25 cellular contexts compared by ENCODE assay signal in genomic region chr12:48750215-48750614, GRCh38. TPM values are rescaled to one million over a fixed set of nuclear protein-coding genes. Genes with fewer than 3 reads are reported as not detected.
DNase-seq lines count a peak whose midpoint lies in the region; ATAC-seq and TF ChIP-seq lines count a peak whose summit lies in the region.
"Had no signal": no experiment of that assay in that cellular context is flagged by ENCODE, and none has a peak within 500 bp of the region (broad histone marks: within the 10 kb centered on the region; RNA-seq: fewer than 3 reads in every experiment).

No MANE protein-coding gene starts in this region.

- H3K27ac Mint-ChIP-seq in activated naive CD8-positive, alpha-beta T cell treated with anti-CD3 and anti-CD28 coated beads for 36 hours: peak overlapping the region; percentile 11
- H3K27ac Mint-ChIP-seq: activated CD4-positive, alpha-beta T cell treated with anti-CD3 and anti-CD28 coated beads, Interleukin-2, amount 10 ng/mL, durations not matched to agents 7 days and 5 days; activated naive CD8-positive, alpha-beta T cell treated with anti-CD3 and anti-CD28 coated beads, Interleukin-2, amount 10 ng/mL, durations not matched to agents 7 days and 5 days; B cell; brain; effector memory CD8-positive, alpha-beta T cell; immature natural killer cell; nephron progenitor cell had no signal

- no peak for TF ChIP-seq CTCF in AG10803 (conservative IDR thresholded peaks at IDR 0.05; ENCODE audit: low read length)

- no peak overlapping the region for H3K4me3 ChIP-seq in AG10803 (ENCODE audit: low read length)
- H3K4me3 ChIP-seq: MG63, sigmoid colon, transverse colon had no signal

- no peaks in the 10 kb centered on the region for H3K36me3 Mint-ChIP-seq in activated naive CD8-positive, alpha-beta T cell treated with anti-CD3 and anti-CD28 coated beads for 36 hours
- H3K36me3 Mint-ChIP-seq: activated naive CD8-positive, alpha-beta T cell treated with anti-CD3 and anti-CD28 coated beads, Interleukin-2, amount 10 ng/mL, durations not matched to agents 7 days and 5 days; brain; immature natural killer cell had no signal

- peaks cover 17% of the 10 kb centered on the region for H3K4me1 Mint-ChIP-seq in activated naive CD8-positive, alpha-beta T cell treated with anti-CD3 and anti-CD28 coated beads for 36 hours
- H3K4me1 Mint-ChIP-seq: activated CD4-positive, alpha-beta T cell treated with anti-CD3 and anti-CD28 coated beads, Interleukin-2, amount 10 ng/mL, durations not matched to agents 7 days and 5 days; B cell; brain had no signal

- peak; percentile 18 for DNase-seq in AG10803 (ENCODE audit: low read depth)
- DNase-seq in ELR (ENCODE audit: low read depth): peak; percentile 47
- no peak for DNase-seq in activated naive CD8-positive, alpha-beta T cell treated with anti-CD3 and anti-CD28 coated beads for 36 hours
- DNase-seq in iris pigment epithelial cell (ENCODE audit: low read depth): peak; percentile 24
- no peak for DNase-seq in DMS79 treated with DMSO at 0.1 percent for 48 hours (lab: John Stamatoyannopoulos, UW)
- DNase-seq: activated CD4-positive, alpha-beta T cell treated with anti-CD3 and anti-CD28 coated beads, Interleukin-2, amount 10 ng/mL, durations not matched to agents 7 days and 5 days; activated naive CD8-positive, alpha-beta T cell treated with anti-CD3 and anti-CD28 coated beads, Interleukin-2, amount 10 ng/mL, durations not matched to agents 7 days and 5 days; COR-L47; DND-41; effector memory CD8-positive, alpha-beta T cell; left ventricle myocardium superior; MG63; NCI-H1694; NCI-H748 treated with DMSO at 0.1 percent for 48 hours; nephron progenitor cell; SHP77; sigmoid colon; stimulated activated CD4-positive, alpha-beta T cell treated with anti-CD3 and anti-CD28 coated beads, Interleukin-1b, Interleukin-23, amount 100 ng/mL, for 48 hours; transverse colon had no signal

- peaks cover 5% of the 10 kb centered on the region for H3K27me3 Mint-ChIP-seq in activated naive CD8-positive, alpha-beta T cell treated with anti-CD3 and anti-CD28 coated beads for 36 hours
- H3K27me3 Mint-ChIP-seq: effector memory CD8-positive, alpha-beta T cell had no signal

- no peak for ATAC-seq in GM21515 (IDR thresholded peaks at IDR 0.05; ENCODE audit: unreplicated experiment)
- no peak for ATAC-seq in HG03095 (IDR thresholded peaks at IDR 0.05; ENCODE audit: unreplicated experiment)
- ATAC-seq: effector memory CD8-positive, alpha-beta T cell; left ventricle myocardium superior had no signal

- peaks cover 1% of the 10 kb centered on the region for H3K9me3 Mint-ChIP-seq in activated naive CD8-positive, alpha-beta T cell treated with anti-CD3 and anti-CD28 coated beads for 36 hours
- H3K9me3 Mint-ChIP-seq: activated CD4-positive, alpha-beta T cell treated with anti-CD3 and anti-CD28 coated beads, Interleukin-2, amount 10 ng/mL, durations not matched to agents 7 days and 5 days; activated naive CD8-positive, alpha-beta T cell treated with anti-CD3 and anti-CD28 coated beads, Interleukin-2, amount 10 ng/mL, durations not matched to agents 7 days and 5 days; brain; effector memory CD8-positive, alpha-beta T cell; nephron progenitor cell had no signal

- H3K4me3 Mint-ChIP-seq in activated naive CD8-positive, alpha-beta T cell treated with anti-CD3 and anti-CD28 coated beads for 36 hours: no peak overlapping the region
- H3K4me3 Mint-ChIP-seq: activated CD4-positive, alpha-beta T cell treated with anti-CD3 and anti-CD28 coated beads, Interleukin-2, amount 10 ng/mL, durations not matched to agents 7 days and 5 days; activated naive CD8-positive, alpha-beta T cell treated with anti-CD3 and anti-CD28 coated beads, Interleukin-2, amount 10 ng/mL, durations not matched to agents 7 days and 5 days; B cell; brain; effector memory CD8-positive, alpha-beta T cell; immature natural killer cell; nephron progenitor cell had no signal

RNA-seq across cellular contexts. Expression of gene CCNT1, which starts 33.7 kb away (rescaled TPM):
- 10 to 100 TPM; 62.0 to 65.5 TPM for total RNA-seq in activated naive CD8-positive, alpha-beta T cell treated with anti-CD3 and anti-CD28 coated beads for 36 hours

RNA-seq across cellular contexts. Expression of gene ADCY6, which starts 38.7 kb away (rescaled TPM):
- total RNA-seq in activated naive CD8-positive, alpha-beta T cell treated with anti-CD3 and anti-CD28 coated beads for 36 hours: under 1 TPM in 1 of 2 experiments, not detected in 1; 0.18 TPM
- total RNA-seq: activated CD4-positive, alpha-beta T cell treated with anti-CD3 and anti-CD28 coated beads, Interleukin-2, amount 10 ng/mL, durations not matched to agents 7 days and 5 days; activated naive CD8-positive, alpha-beta T cell treated with anti-CD3 and anti-CD28 coated beads, Interleukin-2, amount 10 ng/mL, durations not matched to agents 7 days and 5 days; B cell; OCI-LY7 had no signal

Comparison
In these comparisons a context has a peak if more than half of its experiments do, and no peak if none do; other contexts are left out.
1. DNase-seq: peak in AG10803 (single experiment), ELR (single experiment) and iris pigment epithelial cell (single experiment); none in activated naive CD8-positive, alpha-beta T cell treated with anti-CD3 and anti-CD28 coated beads for 36 hours (single experiment) and DMS79 treated with DMSO at 0.1 percent for 48 hours (single experiment).